2 cellular contexts compared by ENCODE assay signal in genomic region chr14:23109769-23110168, GRCh38. TPM values are rescaled to one million over a fixed set of nuclear protein-coding genes. Genes with fewer than 3 reads are reported as not detected.
"Had no signal": no experiment of that assay in that cellular context is flagged by ENCODE, and none has a peak within 500 bp of the region (broad histone marks: within the 10 kb centered on the region; RNA-seq: fewer than 3 reads in every experiment).

No MANE protein-coding gene starts in this region.

- H3K4me3 ChIP-seq: GM12878 had no signal

RNA-seq across cellular contexts. Expression of gene CIROP, which starts 5.0 kb away (rescaled TPM):
- total RNA-seq: G401, GM12878 had no signal

RNA-seq across cellular contexts. Expression of gene CEBPE, which starts 9.3 kb away (rescaled TPM):
- total RNA-seq: G401 had no signal
